8 cellular contexts compared by ENCODE assay signal in genomic region chr13:44576396-44577235, GRCh38. TPM values are rescaled to one million over a fixed set of nuclear protein-coding genes. Genes with fewer than 3 reads are reported as not detected.
DNase-seq lines count a peak whose midpoint lies in the region; ATAC-seq and TF ChIP-seq lines count a peak whose summit lies in the region.

No MANE protein-coding gene starts in this region.

- H3K27ac ChIP-seq in foreskin keratinocyte: peak overlapping the region; percentile 88
- peak overlapping the region; percentile 91 to 96 for H3K27ac ChIP-seq in ovary

- no peaks in the 10 kb centered on the region for H3K27me3 ChIP-seq in foreskin keratinocyte
- H3K27me3 ChIP-seq in ovary: no peaks in the 10 kb centered on the region

- peak overlapping the region; percentile 92 for H3K4me3 Mint-ChIP-seq in activated T-helper 1 cell treated with anti-CD3 and anti-CD28 coated beads, Interleukin-12 subunit alpha, Interleukin-12 subunit beta, Interleukin-2, Interleukin-4 antibody, amounts not matched to agents 30 ng/mL and 10 ng/mL and 1 ng/mL, durations not matched to agents 14 hours and 24 hours and 36 hours

- H3K36me3 Mint-ChIP-seq in activated T-helper 1 cell treated with anti-CD3 and anti-CD28 coated beads, Interleukin-12 subunit alpha, Interleukin-12 subunit beta, Interleukin-2, Interleukin-4 antibody, amounts not matched to agents 30 ng/mL and 10 ng/mL and 1 ng/mL, durations not matched to agents 14 hours and 24 hours and 36 hours (ENCODE audit: low read depth): peaks cover 12% of the 10 kb centered on the region

- H3K4me3 ChIP-seq in LNCaP clone FGC (ENCODE audit: low read depth, low read length) (peak overlapping the region; percentile 76), ovary (peak overlapping the region; percentile 80)

- H3K4me1 Mint-ChIP-seq in activated T-helper 1 cell treated with anti-CD3 and anti-CD28 coated beads, Interleukin-12 subunit alpha, Interleukin-12 subunit beta, Interleukin-2, Interleukin-4 antibody, amounts not matched to agents 30 ng/mL and 10 ng/mL and 1 ng/mL, durations not matched to agents 14 hours and 24 hours and 36 hours (ENCODE audit: low read depth): peaks cover 40% of the 10 kb centered on the region

- ATAC-seq in GM21619 (IDR thresholded peaks at IDR 0.05; ENCODE audit: unreplicated experiment) (peak; percentile 22), foreskin keratinocyte (peak; percentile 30)

- peaks cover 14% of the 10 kb centered on the region for H3K4me1 ChIP-seq in foreskin keratinocyte
- H3K4me1 ChIP-seq in ovary (ENCODE audit: insufficient read depth): peaks cover 14% of the 10 kb centered on the region

- no peaks in the 10 kb centered on the region for H3K36me3 ChIP-seq in ovary

- H3K27me3 Mint-ChIP-seq in activated T-helper 1 cell treated with anti-CD3 and anti-CD28 coated beads, Interleukin-12 subunit alpha, Interleukin-12 subunit beta, Interleukin-2, Interleukin-4 antibody, amounts not matched to agents 30 ng/mL and 10 ng/mL and 1 ng/mL, durations not matched to agents 14 hours and 24 hours and 36 hours (ENCODE audit: insufficient read depth): peaks cover 41% of the 10 kb centered on the region

- 0 to 1% (median 0%) methylated on average over 63 to 109 of the region's 109 CpGs for WGBS in ovary, 3 donors

- TF ChIP-seq CTCF in LNCaP clone FGC (IDR thresholded peaks at IDR 0.05; ENCODE audit: control insufficient read depth, extremely low read depth, insufficient read depth) (no peak), foreskin keratinocyte (conservative IDR thresholded peaks at IDR 0.05) (no peak), ovary (IDR thresholded peaks at IDR 0.05) (no peak)

- TF ChIP-seq EP300 in ovary (IDR thresholded peaks at IDR 0.05): no peak

- peak overlapping the region; percentile 86 for H3K27ac Mint-ChIP-seq in activated T-helper 1 cell treated with anti-CD3 and anti-CD28 coated beads, Interleukin-12 subunit alpha, Interleukin-12 subunit beta, Interleukin-2, Interleukin-4 antibody, amounts not matched to agents 30 ng/mL and 10 ng/mL and 1 ng/mL, durations not matched to agents 14 hours and 24 hours and 36 hours

- no peaks in the 10 kb centered on the region for H3K9me3 ChIP-seq in ovary

- H3K9me3 Mint-ChIP-seq in activated T-helper 1 cell treated with anti-CD3 and anti-CD28 coated beads, Interleukin-12 subunit alpha, Interleukin-12 subunit beta, Interleukin-2, Interleukin-4 antibody, amounts not matched to agents 30 ng/mL and 10 ng/mL and 1 ng/mL, durations not matched to agents 14 hours and 24 hours and 36 hours: no peaks in the 10 kb centered on the region

- DNase-seq in DMS53 treated with DMSO at 0.1 percent for 48 hours (lab: John Stamatoyannopoulos, UW; ENCODE audit: unreplicated experiment): peak; percentile 25
- no peak for DNase-seq in LNCaP clone FGC (ENCODE audit: low read depth)
- DNase-seq in activated T-helper 1 cell treated with anti-CD3 and anti-CD28 coated beads, Interleukin-12 subunit alpha, Interleukin-12 subunit beta, Interleukin-2, Interleukin-4 antibody, amounts not matched to agents 30 ng/mL and 10 ng/mL and 1 ng/mL, durations not matched to agents 14 hours and 24 hours and 36 hours (ENCODE audit: low spot score): no peak
- no peak for DNase-seq in foreskin keratinocyte
- DNase-seq in ovary: peak in 3 of 5 donors; percentile 51 to 63 (median 59)
- DNase-seq in NCI-H187 (lab: John Stamatoyannopoulos, UW): no peak
- DNase-seq in pons (ENCODE audit: low spot score): no peak

- intact Hi-C loops in activated T-helper 1 cell treated with anti-CD3 and anti-CD28 coated beads, Interleukin-12 subunit alpha, Interleukin-12 subunit beta, Interleukin-2, Interleukin-4 antibody, amounts not matched to agents 30 ng/mL and 10 ng/mL and 1 ng/mL, durations not matched to agents 14 hours and 24 hours and 36 hours (cut with micrococcal nuclease): loop anchor here (1.0 to 10.0 kb wide), 16 partner anchors 73 to 1598 kb away; partner anchors contain the start of genes CCDC122, COG3, EPSTI1 and GPALPP1
- intact Hi-C loops in ovary (cut with DNase I): loop anchor here in 2 of 4 donors (5.0 to 10.0 kb wide), 3 partner anchors 92 to 348 kb away; no protein-coding TSS in a partner anchor

- TF ChIP-seq POLR2A in ovary (IDR thresholded peaks at IDR 0.05): no peak

RNA-seq across cellular contexts. Expression of gene TSC22D1, which starts 0.5 kb away (rescaled TPM):
- total RNA-seq in activated T-helper 1 cell treated with anti-CD3 and anti-CD28 coated beads, Interleukin-12 subunit alpha, Interleukin-12 subunit beta, Interleukin-2, Interleukin-4 antibody, amounts not matched to agents 30 ng/mL and 10 ng/mL and 1 ng/mL, durations not matched to agents 14 hours and 24 hours and 36 hours: 5.3 and 6.9 TPM in 2 replicates
- total RNA-seq in foreskin keratinocyte (51.2 and 59.5 TPM in 2 replicates), ovary (100 to 1,000 TPM; 100 to 369 (median 145) TPM)
- polyA plus RNA-seq in foreskin keratinocyte (33.4 and 42.3 TPM in 2 replicates), ovary (100 to 1,000 TPM; 164 to 179 TPM)

Comparison
In these comparisons a context has a peak if more than half of its experiments do, and no peak if none do; other contexts are left out.
1. DNase-seq: peak in DMS53 treated with DMSO at 0.1 percent for 48 hours (single experiment) and ovary (3 of 5); none in LNCaP clone FGC (single experiment), activated T-helper 1 cell treated with anti-CD3 and anti-CD28 coated beads, Interleukin-12 subunit alpha, Interleukin-12 subunit beta, Interleukin-2, Interleukin-4 antibody, amounts not matched to agents 30 ng/mL and 10 ng/mL and 1 ng/mL, durations not matched to agents 14 hours and 24 hours and 36 hours (single experiment), foreskin keratinocyte (0 of 2), NCI-H187 (0 of 2) and pons (single experiment).